ENCODE assay signal across 12 cellular contexts in the genomic region with DNA sequence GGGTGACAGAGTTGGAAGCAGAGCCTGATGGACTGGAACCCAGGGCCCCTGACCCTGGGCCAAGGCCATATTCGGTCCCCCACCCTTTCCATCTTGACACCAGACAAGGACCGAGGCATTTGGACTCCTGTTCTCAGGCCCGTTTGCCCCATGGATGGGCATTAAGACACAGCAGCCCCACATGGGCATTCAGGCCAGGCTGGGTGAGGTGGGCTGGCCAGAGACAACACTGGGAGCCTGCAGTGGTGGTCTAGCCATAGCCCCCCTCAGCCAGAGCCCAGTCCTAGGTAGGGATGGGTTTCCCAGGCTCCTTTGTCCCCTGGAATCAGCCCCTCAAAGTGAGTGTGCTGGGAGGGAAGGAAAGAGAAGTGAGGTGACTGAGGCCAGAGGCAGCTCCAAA. TPM values are rescaled to one million over a fixed set of nuclear protein-coding genes. Genes with fewer than 3 reads are reported as not detected.
DNase-seq lines count a peak whose midpoint lies in the region; ATAC-seq and TF ChIP-seq lines count a peak whose summit lies in the region.
"Had no signal": no experiment of that assay in that cellular context is flagged by ENCODE, and none has a peak within 500 bp of the region (broad histone marks: within the 10 kb centered on the region; RNA-seq: fewer than 3 reads in every experiment).

No MANE protein-coding gene starts in this region.

- intact Hi-C loops in esophagus squamous epithelium (cut with DNase I): no loop called here

- H3K9me3 ChIP-seq in AG04450 (ENCODE audit: control insufficient read depth, insufficient read depth, low read length) (no peaks in the 10 kb centered on the region), esophagus squamous epithelium (no peaks in the 10 kb centered on the region)

- H3K27ac Mint-ChIP-seq in HFFc6: peak overlapping the region; percentile 31; the same call in 1 of the 2 replicates
- H3K27ac Mint-ChIP-seq in neural crest cell (ENCODE audit: unreplicated experiment): no peak overlapping the region

- no peaks in the 10 kb centered on the region for H3K27me3 ChIP-seq in AG04450 (ENCODE audit: control insufficient read depth, insufficient read depth, low read length)
- no peaks in the 10 kb centered on the region for H3K27me3 ChIP-seq in esophagus squamous epithelium

- H3K4me3 ChIP-seq in AG04450 (ENCODE audit: low read depth, low read length) (no peak overlapping the region), esophagus squamous epithelium (peak overlapping the region in 2 of 4 donors; percentile 92 to 98)

- CTCF ChIA-PET in AG04450 (lab: Charles Lee): no interaction called here

- peaks cover 26 to 57% (median 35%) of the 10 kb centered on the region in 3 donors for H3K4me1 ChIP-seq in esophagus squamous epithelium

- no peak overlapping the region for H3K4me3 Mint-ChIP-seq in HFFc6
- H3K4me3 Mint-ChIP-seq in neural crest cell: peak overlapping the region; percentile 93

- peaks cover 0 to 45% (median 0%) of the 10 kb centered on the region in 3 donors for H3K36me3 ChIP-seq in esophagus squamous epithelium

- ATAC-seq in GM19324 (IDR thresholded peaks at IDR 0.05; ENCODE audit: low FRiP score, unreplicated experiment): no peak
- no peak for ATAC-seq in HG03097 (IDR thresholded peaks at IDR 0.05; ENCODE audit: low FRiP score, unreplicated experiment)
- ATAC-seq: stimulated activated naive B cell treated with anti-CD40 and anti-IgM and Interleukin-4, amounts not matched to agents 10 μg/mL and 1 μg/mL and 100 μg/mL, for 72 hours had no signal

- DNase-seq in AG04450 (ENCODE audit: low read depth, low spot score): no peak
- no peak for DNase-seq in HFFc6
- DNase-seq in esophagus squamous epithelium (lab: John Stamatoyannopoulos, UW): no peak
- DNase-seq in neural crest cell (ENCODE audit: low read depth, low spot score): no peak
- no peak for DNase-seq in GF-D8 (lab: John Stamatoyannopoulos, UW)
- no peak for DNase-seq in kidney tubule cell (ENCODE audit: low spot score)
- DNase-seq: activated CD4-positive, CD25-positive, alpha-beta regulatory T cell; Karpas-422; RPMI8226; stimulated activated naive B cell treated with anti-CD40 and anti-IgM and Interleukin-4, amounts not matched to agents 10 μg/mL and 1 μg/mL and 100 μg/mL, for 72 hours had no signal

- WGBS in esophagus squamous epithelium, 2 donors: 77 to 80% methylated on average over 2 to 3 of the region's 3 CpGs

- H3K27me3 Mint-ChIP-seq in HFFc6 (ENCODE audit: insufficient read depth) (peaks cover 26% of the 10 kb centered on the region), neural crest cell (ENCODE audit: low read depth) (no peaks in the 10 kb centered on the region)
- H3K27me3 Mint-ChIP-seq: stimulated activated naive B cell treated with anti-CD40 and anti-IgM and Interleukin-4, amounts not matched to agents 10 μg/mL and 1 μg/mL and 100 μg/mL, for 72 hours had no signal

- peak overlapping the region; percentile 21 for H3K27ac ChIP-seq in AG04450 (ENCODE audit: low read depth, low read length)
- peak overlapping the region; percentile 7 to 94 (median 82) for H3K27ac ChIP-seq in esophagus squamous epithelium

- peaks cover 59% of the 10 kb centered on the region for H3K4me1 Mint-ChIP-seq in HFFc6 (ENCODE audit: low read depth)
- H3K4me1 Mint-ChIP-seq in neural crest cell: peaks cover 21% of the 10 kb centered on the region

- POLR2A ChIA-PET in AG04450 (lab: Yijun Ruan, JAX): no interaction called here

- no peaks in the 10 kb centered on the region for H3K9me3 Mint-ChIP-seq in HFFc6
- no peaks in the 10 kb centered on the region for H3K9me3 Mint-ChIP-seq in neural crest cell
- H3K9me3 Mint-ChIP-seq: stimulated activated naive B cell treated with anti-CD40 and anti-IgM and Interleukin-4, amounts not matched to agents 10 μg/mL and 1 μg/mL and 100 μg/mL, for 72 hours had no signal

- TF ChIP-seq CTCF in AG04450 (IDR thresholded peaks at IDR 0.05; ENCODE audit: low read depth, low read length): no peak
- TF ChIP-seq CTCF in HFFc6 (IDR thresholded peaks at IDR 0.05): no peak
- no peak for TF ChIP-seq CTCF in esophagus squamous epithelium (IDR thresholded peaks at IDR 0.05)
- no peak for TF ChIP-seq CTCF in neural crest cell (conservative IDR thresholded peaks at IDR 0.05)

- no peak for TF ChIP-seq POLR2A in esophagus squamous epithelium (IDR thresholded peaks at IDR 0.05)

- H3K36me3 Mint-ChIP-seq in HFFc6 (ENCODE audit: low read depth) (peaks cover 2% of the 10 kb centered on the region; the same call in 1 of the 2 replicates), neural crest cell (ENCODE audit: low read depth) (no peaks in the 10 kb centered on the region)

RNA-seq across cellular contexts. Expression of gene PDK2, which starts 1.6 kb away (rescaled TPM):
- polyA plus RNA-seq in AG04450 (2011; rRNA removed): 62.4 and 81.7 TPM in 2 replicates
- polyA minus RNA-seq in AG04450 (2011; rRNA and poly(A)+ RNA removed): 87.6 and 106 TPM in 2 replicates
- total RNA-seq in HFFc6 (2021; fragmentation: NEBNext Ultra II Directional; extraction: Animal tissue kit (Norgen Biotek cat#: 25700)): 10 to 100 TPM; 26.6 to 35.6 (median 29.6) TPM
- 10 to 100 TPM in 3 of 4 donors, 1 to 10 TPM in 1; 5.2 to 20.2 (median 12.8) TPM for total RNA-seq in esophagus squamous epithelium
- 21.6 and 24.6 TPM in 2 replicates for total RNA-seq in neural crest cell

RNA-seq across cellular contexts. Expression of gene SAMD14, which starts 33.2 kb away (rescaled TPM):
- 3.5 and 5.3 TPM in 2 replicates for polyA plus RNA-seq in AG04450 (2011; rRNA removed)
- 3.8 and 6.4 TPM in 2 replicates for polyA minus RNA-seq in AG04450 (2011; rRNA and poly(A)+ RNA removed)
- total RNA-seq in HFFc6 (2021; fragmentation: NEBNext Ultra II Directional; extraction: Animal tissue kit (Norgen Biotek cat#: 25700)): 10 to 100 TPM in 4 of 6 experiments, 1 to 10 TPM in 2; 4.3 to 14.1 (median 11.4) TPM
- total RNA-seq in esophagus squamous epithelium (under 1 TPM in 1 of 4 donors, not detected in 3; 0.57 TPM), neural crest cell (26.1 and 28.7 TPM in 2 replicates)

RNA-seq across cellular contexts. Expression of gene ITGA3, which starts 40.8 kb away (rescaled TPM):
- 39.9 and 62.4 TPM in 2 replicates for polyA plus RNA-seq in AG04450 (2011; rRNA removed)
- polyA minus RNA-seq in AG04450 (2011; rRNA and poly(A)+ RNA removed): 101 and 116 TPM in 2 replicates
- total RNA-seq in HFFc6 (2021; fragmentation: NEBNext Ultra II Directional; extraction: Animal tissue kit (Norgen Biotek cat#: 25700)): 100 to 1,000 TPM; 272 to 319 (median 288) TPM
- total RNA-seq in esophagus squamous epithelium (10 to 100 TPM; 44.4 to 86.3 (median 77.0) TPM), neural crest cell (4.5 and 4.8 TPM in 2 replicates)

RNA-seq across cellular contexts. Expression of gene PPP1R9B, which starts 53.7 kb away (rescaled TPM):
- 17.6 and 18.2 TPM in 2 replicates for polyA plus RNA-seq in AG04450 (2011; rRNA removed)
- polyA minus RNA-seq in AG04450 (2011; rRNA and poly(A)+ RNA removed): 35.7 and 42.5 TPM in 2 replicates
- total RNA-seq in HFFc6 (2021; fragmentation: NEBNext Ultra II Directional; extraction: Animal tissue kit (Norgen Biotek cat#: 25700)): 10 to 100 TPM; 66.4 to 78.5 (median 68.7) TPM
- 10 to 100 TPM; 24.9 to 35.9 (median 28.2) TPM for total RNA-seq in esophagus squamous epithelium
- 67.1 and 68.8 TPM in 2 replicates for total RNA-seq in neural crest cell
